ENCODE assay signal across 37 cellular contexts in genomic region chr1:205216588-205216987, GRCh38.
"Had no signal": no experiment of that assay in that cellular context is flagged by ENCODE, and none has a peak within 500 bp of the region (broad histone marks: within the 10 kb centered on the region; RNA-seq: fewer than 3 reads in every experiment).

No MANE protein-coding gene starts in this region.

- H3K4me1 ChIP-seq: ascending aorta had no signal

- H3K27me3 ChIP-seq: ascending aorta, cardiac muscle cell had no signal

- H3K9me3 Mint-ChIP-seq: activated CD4-positive, alpha-beta memory T cell treated with anti-CD3 and anti-CD28 coated beads, Interleukin-2, amount 10 ng/mL, durations not matched to agents 7 days and 5 days; activated CD4-positive, alpha-beta T cell treated with anti-CD3 and anti-CD28 coated beads, Interleukin-2, amount 10 ng/mL, durations not matched to agents 7 days and 5 days; activated naive CD4-positive, alpha-beta T cell treated with anti-CD3 and anti-CD28 coated beads, Interleukin-2, amount 10 ng/mL, durations not matched to agents 7 days and 5 days; activated naive CD4-positive, alpha-beta T cell treated with anti-CD3 and anti-CD28 coated beads, Interleukin-2, amount 50 U/mL, for 24 hours; activated naive CD8-positive, alpha-beta T cell treated with anti-CD3 and anti-CD28 coated beads, Interleukin-2, amount 10 ng/mL, durations not matched to agents 7 days and 5 days; activated naive CD8-positive, alpha-beta T cell treated with anti-CD3 and anti-CD28 coated beads, Interleukin-2, amount 50 U/mL, for 24 hours; activated T-cell treated with anti-CD3 and anti-CD28 coated beads, Interleukin-2, amount 50 U/mL, for 24 hours; activated T-helper 2 cell treated with anti-CD3 and anti-CD28 coated beads, Interferon-gamma antibody, Interleukin-2, Interleukin-4, amounts not matched to agents 10 μg/mL and 5 μg/mL and 100 μg/mL, durations not matched to agents 14 hours and 24 hours and 36 hours; central memory CD8-positive, alpha-beta T cell; T-helper 1 cell treated with Interleukin-12 subunit alpha and Interleukin-12 subunit beta and Interleukin-4 antibody, amounts not matched to agents 30 μg/mL and 1 μg/mL, for 36 hours; T-helper 2 cell treated with Interferon-gamma antibody and Interleukin-4, amounts not matched to agents 5 μg/mL and 100 μg/mL, for 36 hours had no signal

- DNase-seq: activated CD4-positive, alpha-beta memory T cell treated with anti-CD3 and anti-CD28 coated beads, Interleukin-2, amount 10 ng/mL, durations not matched to agents 7 days and 5 days; activated CD4-positive, alpha-beta T cell treated with anti-CD3 and anti-CD28 coated beads for 1 hour; activated CD4-positive, alpha-beta T cell treated with anti-CD3 and anti-CD28 coated beads for 36 hours; activated CD4-positive, alpha-beta T cell treated with anti-CD3 and anti-CD28 coated beads for 48 hours; activated CD4-positive, alpha-beta T cell treated with anti-CD3 and anti-CD28 coated beads, Interleukin-2, amount 10 ng/mL, durations not matched to agents 7 days and 5 days; activated CD4-positive, alpha-beta T cell treated with anti-CD3 and anti-CD28 coated beads, Interleukin-2, amount 50 U/mL, for 48 hours; activated CD4-positive, CD25-positive, alpha-beta regulatory T cell; activated CD8-positive, alpha-beta memory T cell treated with anti-CD3 and anti-CD28 coated beads for 24 hours; activated CD8-positive, alpha-beta memory T cell treated with anti-CD3 and anti-CD28 coated beads, Interleukin-2, amount 10 ng/mL, durations not matched to agents 7 days and 5 days; activated CD8-positive, alpha-beta memory T cell treated with anti-CD3 and anti-CD28 coated beads, Interleukin-2, amount 50 U/mL, for 48 hours; activated CD8-positive, alpha-beta T cell treated with anti-CD3 and anti-CD28 coated beads, Interleukin-2, amount 10 ng/mL, durations not matched to agents 7 days and 5 days; activated effector memory CD4-positive, alpha-beta T cell treated with Interleukin-2 at 50 U/mL for 16 hours; activated gamma-delta T cell; activated naive CD4-positive, alpha-beta T cell treated with anti-CD3 and anti-CD28 coated beads, Interleukin-2, amount 10 ng/mL, durations not matched to agents 7 days and 5 days; activated naive CD4-positive, alpha-beta T cell treated with Interleukin-2 at 50 U/mL for 16 hours; activated naive CD8-positive, alpha-beta T cell treated with anti-CD3 and anti-CD28 coated beads, Interleukin-2, amount 10 ng/mL, durations not matched to agents 7 days and 5 days; activated naive CD8-positive, alpha-beta T cell treated with anti-CD3 and anti-CD28 coated beads, Interleukin-2, amount 50 U/mL, for 24 hours; activated T-cell treated with anti-CD3 and anti-CD28 coated beads, Interleukin-2, amount 50 U/mL, for 24 hours; activated T-cell treated with anti-CD3 and anti-CD28 coated beads, Interleukin-2, amount 50 U/mL, for 48 hours; amygdala; anterior cingulate cortex; caudate nucleus; cerebellar nuclear complex; SW 1271; T-helper 1 cell; T-helper 2 cell; T-helper 9 cell had no signal

- H3K9me3 ChIP-seq: ascending aorta had no signal

- H3K4me3 ChIP-seq: ascending aorta, cardiac muscle cell had no signal

- ATAC-seq: activated CD4-positive, alpha-beta T cell treated with anti-CD3 and anti-CD28 coated beads for 36 hours; activated CD4-positive, CD25-positive, alpha-beta regulatory T cell treated with anti-CD3 and anti-CD28 coated beads, Interleukin-2, amount 50 U/mL, for 24 hours; activated CD8-positive, alpha-beta memory T cell treated with anti-CD3 and anti-CD28 coated beads, Interleukin-2, amount 10 ng/mL, durations not matched to agents 7 days and 5 days; activated CD8-positive, alpha-beta T cell treated with anti-CD3 and anti-CD28 coated beads, Interleukin-2, amount 10 ng/mL, durations not matched to agents 7 days and 5 days; activated naive CD8-positive, alpha-beta T cell treated with anti-CD3 and anti-CD28 coated beads, Interleukin-2, amount 50 U/mL, for 24 hours had no signal

- H3K36me3 Mint-ChIP-seq: activated CD8-positive, alpha-beta memory T cell treated with anti-CD3 and anti-CD28 coated beads, Interleukin-2, amount 10 ng/mL, durations not matched to agents 7 days and 5 days; activated naive CD4-positive, alpha-beta T cell treated with anti-CD3 and anti-CD28 coated beads, Interleukin-2, amount 10 ng/mL, durations not matched to agents 7 days and 5 days; activated naive CD4-positive, alpha-beta T cell treated with anti-CD3 and anti-CD28 coated beads, Interleukin-2, amount 50 U/mL, for 24 hours; activated naive CD8-positive, alpha-beta T cell; activated naive CD8-positive, alpha-beta T cell treated with anti-CD3 and anti-CD28 coated beads, Interleukin-2, amount 10 ng/mL, durations not matched to agents 7 days and 5 days; brain had no signal

- H3K4me3 Mint-ChIP-seq: activated CD4-positive, alpha-beta memory T cell treated with anti-CD3 and anti-CD28 coated beads, Interleukin-2, amount 10 ng/mL, durations not matched to agents 7 days and 5 days; activated CD4-positive, alpha-beta T cell treated with anti-CD3 and anti-CD28 coated beads for 36 hours; activated CD4-positive, alpha-beta T cell treated with anti-CD3 and anti-CD28 coated beads, Interleukin-2, amount 10 ng/mL, durations not matched to agents 7 days and 5 days; activated CD8-positive, alpha-beta memory T cell treated with anti-CD3 and anti-CD28 coated beads, Interleukin-2, amount 10 ng/mL, durations not matched to agents 7 days and 5 days; activated CD8-positive, alpha-beta T cell treated with anti-CD3 and anti-CD28 coated beads, Interleukin-2, amount 10 ng/mL, durations not matched to agents 7 days and 5 days; activated naive CD4-positive, alpha-beta T cell treated with anti-CD3 and anti-CD28 coated beads, Interleukin-2, amount 10 ng/mL, durations not matched to agents 7 days and 5 days; activated naive CD4-positive, alpha-beta T cell treated with anti-CD3 and anti-CD28 coated beads, Interleukin-2, amount 50 U/mL, for 24 hours; activated naive CD8-positive, alpha-beta T cell; activated naive CD8-positive, alpha-beta T cell treated with anti-CD3 and anti-CD28 coated beads, Interleukin-2, amount 10 ng/mL, durations not matched to agents 7 days and 5 days; activated naive CD8-positive, alpha-beta T cell treated with anti-CD3 and anti-CD28 coated beads, Interleukin-2, amount 50 U/mL, for 24 hours; activated T-cell treated with anti-CD3 and anti-CD28 coated beads, Interleukin-2, amount 50 U/mL, for 24 hours; brain; central memory CD8-positive, alpha-beta T cell; T-helper 1 cell treated with Interleukin-12 subunit alpha and Interleukin-12 subunit beta and Interleukin-4 antibody, amounts not matched to agents 30 μg/mL and 1 μg/mL, for 36 hours; T-helper 2 cell treated with Interferon-gamma antibody and Interleukin-4, amounts not matched to agents 5 μg/mL and 100 μg/mL, for 36 hours had no signal

- H3K27ac Mint-ChIP-seq: activated CD4-positive, alpha-beta memory T cell treated with anti-CD3 and anti-CD28 coated beads, Interleukin-2, amount 10 ng/mL, durations not matched to agents 7 days and 5 days; activated CD4-positive, alpha-beta T cell treated with anti-CD3 and anti-CD28 coated beads for 36 hours; activated CD4-positive, alpha-beta T cell treated with anti-CD3 and anti-CD28 coated beads, Interleukin-2, amount 10 ng/mL, durations not matched to agents 7 days and 5 days; activated CD8-positive, alpha-beta memory T cell treated with anti-CD3 and anti-CD28 coated beads, Interleukin-2, amount 10 ng/mL, durations not matched to agents 7 days and 5 days; activated CD8-positive, alpha-beta T cell treated with anti-CD3 and anti-CD28 coated beads, Interleukin-2, amount 10 ng/mL, durations not matched to agents 7 days and 5 days; activated naive CD4-positive, alpha-beta T cell treated with anti-CD3 and anti-CD28 coated beads, Interleukin-2, amount 10 ng/mL, durations not matched to agents 7 days and 5 days; activated naive CD4-positive, alpha-beta T cell treated with anti-CD3 and anti-CD28 coated beads, Interleukin-2, amount 50 U/mL, for 24 hours; activated naive CD8-positive, alpha-beta T cell; activated naive CD8-positive, alpha-beta T cell treated with anti-CD3 and anti-CD28 coated beads, Interleukin-2, amount 10 ng/mL, durations not matched to agents 7 days and 5 days; activated naive CD8-positive, alpha-beta T cell treated with anti-CD3 and anti-CD28 coated beads, Interleukin-2, amount 50 U/mL, for 24 hours; activated T-cell treated with anti-CD3 and anti-CD28 coated beads, Interleukin-2, amount 50 U/mL, for 24 hours; activated T-helper 2 cell treated with anti-CD3 and anti-CD28 coated beads, Interferon-gamma antibody, Interleukin-2, Interleukin-4, amounts not matched to agents 10 μg/mL and 5 μg/mL and 100 μg/mL, durations not matched to agents 14 hours and 24 hours and 36 hours; brain; T-helper 1 cell treated with Interleukin-12 subunit alpha and Interleukin-12 subunit beta and Interleukin-4 antibody, amounts not matched to agents 30 μg/mL and 1 μg/mL, for 36 hours; T-helper 2 cell treated with Interferon-gamma antibody and Interleukin-4, amounts not matched to agents 5 μg/mL and 100 μg/mL, for 36 hours had no signal

- H3K27ac ChIP-seq: ascending aorta, cardiac muscle cell had no signal

- H3K36me3 ChIP-seq: ascending aorta, cardiac muscle cell had no signal

- H3K27me3 Mint-ChIP-seq: activated naive CD4-positive, alpha-beta T cell treated with anti-CD3 and anti-CD28 coated beads, Interleukin-2, amount 50 U/mL, for 24 hours; activated naive CD8-positive, alpha-beta T cell had no signal
